ENCODE assay signal across 25 cellular contexts in the genomic region with DNA sequence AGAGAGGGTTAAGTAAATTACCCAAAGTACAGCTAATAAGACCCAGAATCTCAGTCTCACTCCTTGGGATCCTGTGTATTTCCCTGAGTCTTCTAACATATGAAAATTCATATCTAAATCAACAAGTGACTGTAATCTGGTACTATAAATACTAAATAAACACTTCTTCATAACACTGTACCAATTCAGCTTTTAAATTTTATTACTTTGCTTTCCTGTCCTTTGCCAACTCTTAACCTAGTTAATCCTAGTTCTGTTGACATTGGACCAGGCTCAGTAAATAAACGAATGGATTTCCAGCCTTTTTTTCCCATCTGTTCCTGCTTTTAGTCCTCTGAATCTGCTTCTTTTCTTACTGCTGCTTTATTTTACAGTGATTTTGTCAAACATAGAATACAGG. TPM values are rescaled to one million over a fixed set of nuclear protein-coding genes. Genes with fewer than 3 reads are reported as not detected.
DNase-seq lines count a peak whose midpoint lies in the region; ATAC-seq and TF ChIP-seq lines count a peak whose summit lies in the region.
"Had no signal": no experiment of that assay in that cellular context is flagged by ENCODE, and none has a peak within 500 bp of the region (broad histone marks: within the 10 kb centered on the region; RNA-seq: fewer than 3 reads in every experiment).

No MANE protein-coding gene starts in this region.

- peaks cover 2 to 17% (median 8%) of the 10 kb centered on the region in 7 donors for H3K4me1 Mint-ChIP-seq in naive thymus-derived CD4-positive, alpha-beta T cell

- peaks cover 15 to 39% (median 22%) of the 10 kb centered on the region in 5 donors for H3K36me3 Mint-ChIP-seq in naive thymus-derived CD4-positive, alpha-beta T cell

- intact Hi-C loops in naive thymus-derived CD4-positive, alpha-beta T cell (cut with micrococcal nuclease): no loop called here

- H3K27me3 ChIP-seq in naive thymus-derived CD4-positive, alpha-beta T cell (ENCODE audit: control insufficient read depth in 2 of 2, insufficient read depth in 2 of 2, low read length in 2 of 2): no peaks in the 10 kb centered on the region
- H3K27me3 ChIP-seq: gastroesophageal sphincter, neutrophil, Peyer's patch, SJSA1, upper lobe of right lung had no signal

- H3K9me3 ChIP-seq in naive thymus-derived CD4-positive, alpha-beta T cell (ENCODE audit: control insufficient read depth in 2 of 3, low read length in 3 of 3): no peaks in the 10 kb centered on the region
- H3K9me3 ChIP-seq: gastroesophageal sphincter, neutrophil, Peyer's patch, prostate gland, upper lobe of right lung had no signal

- no peak for ATAC-seq in naive thymus-derived CD4-positive, alpha-beta T cell
- ATAC-seq in HG03460 (IDR thresholded peaks at IDR 0.05; ENCODE audit: unreplicated experiment): no peak
- no peak for ATAC-seq in GM21723 (IDR thresholded peaks at IDR 0.05; ENCODE audit: unreplicated experiment)
- ATAC-seq: activated CD8-positive, alpha-beta T cell treated with anti-CD3 and anti-CD28 coated beads for 36 hours; activated naive CD8-positive, alpha-beta T cell treated with anti-CD3 and anti-CD28 coated beads, Interleukin-2, amount 50 U/mL, for 24 hours; effector memory CD8-positive, alpha-beta T cell; gastroesophageal sphincter; upper lobe of right lung had no signal

- peaks cover 11 to 63% (median 12%) of the 10 kb centered on the region in 3 experiments for H3K36me3 ChIP-seq in naive thymus-derived CD4-positive, alpha-beta T cell (ENCODE audit: control insufficient read depth in 2 of 3, insufficient read depth in 3 of 3, low read length in 3 of 3)
- H3K36me3 ChIP-seq: prostate gland had no signal

- no peaks in the 10 kb centered on the region for H3K27me3 Mint-ChIP-seq in naive thymus-derived CD4-positive, alpha-beta T cell
- H3K27me3 Mint-ChIP-seq: activated CD8-positive, alpha-beta T cell treated with anti-CD3 and anti-CD28 coated beads for 36 hours; activated naive CD8-positive, alpha-beta T cell treated with anti-CD3 and anti-CD28 coated beads, Interleukin-2, amount 50 U/mL, for 24 hours; CD4-positive, alpha-beta memory T cell; effector memory CD8-positive, alpha-beta T cell had no signal

- H3K4me3 Mint-ChIP-seq in naive thymus-derived CD4-positive, alpha-beta T cell: no peak overlapping the region
- H3K4me3 Mint-ChIP-seq: activated CD8-positive, alpha-beta T cell treated with anti-CD3 and anti-CD28 coated beads for 36 hours; activated naive CD8-positive, alpha-beta T cell treated with anti-CD3 and anti-CD28 coated beads, Interleukin-2, amount 50 U/mL, for 24 hours; CD4-positive, alpha-beta memory T cell; effector memory CD8-positive, alpha-beta T cell had no signal

- CTCF ChIA-PET in naive thymus-derived CD4-positive, alpha-beta T cell (lab: Charles Lee): interaction anchor here (0.8 kb wide), 1 partner anchor 36 kb away, joined by 3 read pairs; no protein-coding TSS in a partner anchor

- H3K27ac Mint-ChIP-seq in naive thymus-derived CD4-positive, alpha-beta T cell: peak overlapping the region in 2 of 9 donors; percentile 51 to 80
- H3K27ac Mint-ChIP-seq: activated naive CD8-positive, alpha-beta T cell treated with anti-CD3 and anti-CD28 coated beads, Interleukin-2, amount 50 U/mL, for 24 hours had no signal

- H3K4me3 ChIP-seq in LNCaP clone FGC (ENCODE audit: low read depth, low read length): 0 out of 2 replicates have a peak overlapping the region, but pooled peaks have one; percentile 27
- H3K4me3 ChIP-seq in naive thymus-derived CD4-positive, alpha-beta T cell (ENCODE audit: low read length): no peak overlapping the region
- H3K4me3 ChIP-seq: gastroesophageal sphincter, Peyer's patch, prostate gland, SJSA1, upper lobe of right lung had no signal

- no peak for TF ChIP-seq CTCF in LNCaP clone FGC (IDR thresholded peaks at IDR 0.05; ENCODE audit: control insufficient read depth, extremely low read depth, insufficient read depth)

- DNase-seq in DMS53 treated with DMSO at 0.1 percent for 48 hours (lab: John Stamatoyannopoulos, UW; ENCODE audit: unreplicated experiment) (peak; percentile 73), LNCaP clone FGC (ENCODE audit: low read depth) (peak; percentile 82), KG1 (lab: John Stamatoyannopoulos, UW) (no peak), A172 (ENCODE audit: low spot score) (no peak)
- no peak for DNase-seq in naive thymus-derived CD4-positive, alpha-beta T cell
- DNase-seq: activated CD4-positive, CD25-positive, alpha-beta regulatory T cell treated with anti-CD3 and anti-CD28 coated beads, Interleukin-2, amount 50 U/mL, for 72 hours; activated CD8-positive, alpha-beta T cell treated with anti-CD3 and anti-CD28 coated beads for 36 hours; activated gamma-delta T cell treated with Interleukin-2 at 50 U/mL for 16 hours; activated naive CD8-positive, alpha-beta T cell treated with anti-CD3 and anti-CD28 coated beads, Interleukin-2, amount 50 U/mL, for 24 hours; CD4-positive, alpha-beta memory T cell; DMS153; effector memory CD8-positive, alpha-beta T cell; GDM1; hypothalamus; NCI-H187 treated with DMSO at 0.1 percent for 48 hours; T-helper 1 cell; upper lobe of right lung had no signal

- no peaks in the 10 kb centered on the region for H3K4me1 ChIP-seq in naive thymus-derived CD4-positive, alpha-beta T cell (ENCODE audit: control insufficient read depth in 2 of 2, insufficient read depth in 2 of 2, low read length in 2 of 2)

- peaks cover 0 to 4% (median 0%) of the 10 kb centered on the region in 11 donors for H3K9me3 Mint-ChIP-seq in naive thymus-derived CD4-positive, alpha-beta T cell
- H3K9me3 Mint-ChIP-seq: activated naive CD8-positive, alpha-beta T cell treated with anti-CD3 and anti-CD28 coated beads, Interleukin-2, amount 50 U/mL, for 24 hours; CD4-positive, alpha-beta memory T cell; effector memory CD8-positive, alpha-beta T cell had no signal

- peak overlapping the region; percentile 23 for H3K27ac ChIP-seq in cingulate gyrus (ENCODE audit: low read depth, low read length)
- H3K27ac ChIP-seq in naive thymus-derived CD4-positive, alpha-beta T cell (ENCODE audit: low read depth, low read length): peak overlapping the region; percentile 34
- H3K27ac ChIP-seq: neutrophil, prostate gland, SJSA1, upper lobe of right lung had no signal

- POLR2A ChIA-PET in naive thymus-derived CD4-positive, alpha-beta T cell (lab: Charles Lee): interaction anchor here (1.8 kb wide), 1 partner anchor 13 kb away, joined by 4 read pairs; no protein-coding TSS in a partner anchor

RNA-seq across cellular contexts. Expression of gene MRPL35, which starts 13.8 kb away (rescaled TPM):
- total RNA-seq in naive thymus-derived CD4-positive, alpha-beta T cell: 10 to 100 TPM in 4 of 5 experiments, 1 to 10 TPM in 1; 9.7 to 49.2 (median 26.5) TPM
- 10 to 100 TPM; 29.0 to 38.2 TPM for polyA plus RNA-seq in naive thymus-derived CD4-positive, alpha-beta T cell
- 69.8 and 74.0 TPM in 2 replicates for total RNA-seq in A172 (2014; rRNA removed; shearing (Covaris generic))

RNA-seq across cellular contexts. Expression of gene IMMT, which starts 17.8 kb away (rescaled TPM):
- 100 to 1,000 TPM in 1 of 5 experiments, 10 to 100 TPM in 4; 59.2 to 164 (median 77.0) TPM for total RNA-seq in naive thymus-derived CD4-positive, alpha-beta T cell
- 10 to 100 TPM; 66.7 to 95.5 TPM for polyA plus RNA-seq in naive thymus-derived CD4-positive, alpha-beta T cell
- total RNA-seq in A172 (2014; rRNA removed; shearing (Covaris generic)): 83.8 and 92.7 TPM in 2 replicates

Comparison
In these comparisons a context has a peak if more than half of its experiments do, and no peak if none do; other contexts are left out.
1. DNase-seq: peak in DMS53 treated with DMSO at 0.1 percent for 48 hours (single experiment) and LNCaP clone FGC (single experiment); none in naive thymus-derived CD4-positive, alpha-beta T cell (0 of 9), KG1 (single experiment) and A172 (single experiment).